1 cellular context compared by ENCODE assay signal in the genomic region with DNA sequence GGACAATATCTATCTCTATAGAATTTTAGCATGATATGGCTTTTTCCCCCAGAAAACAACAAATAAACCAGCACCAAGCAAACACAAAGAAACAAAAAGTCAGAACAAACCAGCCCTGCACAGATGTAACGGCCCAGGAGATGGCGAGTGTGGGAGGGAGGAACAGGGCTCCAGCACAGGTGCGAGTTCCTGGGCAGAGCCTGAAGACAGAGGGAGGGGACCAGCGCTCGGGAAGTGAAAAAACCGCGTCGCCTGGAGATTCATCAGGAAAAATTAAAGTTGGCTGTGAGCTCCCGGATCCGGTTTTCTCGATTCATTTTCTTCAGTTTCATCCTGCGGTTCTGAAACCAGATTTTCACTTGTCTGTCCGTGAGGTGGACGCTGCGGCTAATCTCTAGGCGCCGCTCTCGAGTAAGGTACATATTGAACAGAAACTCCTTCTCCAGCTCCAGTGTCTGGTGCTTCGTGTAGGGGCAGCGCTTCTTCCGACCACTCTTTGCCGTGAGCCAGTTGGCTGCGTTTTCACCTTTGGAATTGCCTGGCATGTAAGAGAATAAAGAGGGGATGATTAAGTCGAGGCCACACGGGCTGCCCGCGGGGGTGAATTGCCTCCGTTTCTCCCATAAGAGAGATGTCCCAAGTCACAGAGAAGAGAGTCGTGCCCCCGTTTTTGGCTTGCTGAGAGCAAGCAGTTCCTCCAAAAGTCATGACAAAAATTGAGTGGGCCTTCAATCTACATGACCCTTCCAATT.
TF ChIP-seq lines count a peak whose summit lies in the region.

No MANE protein-coding gene starts in this region.

TF ChIP-seq in HEK293, 187 proteins besides CTCF, POLR2A, EP300 and RAD21:
- TF ChIP-seq, protein P1, sequence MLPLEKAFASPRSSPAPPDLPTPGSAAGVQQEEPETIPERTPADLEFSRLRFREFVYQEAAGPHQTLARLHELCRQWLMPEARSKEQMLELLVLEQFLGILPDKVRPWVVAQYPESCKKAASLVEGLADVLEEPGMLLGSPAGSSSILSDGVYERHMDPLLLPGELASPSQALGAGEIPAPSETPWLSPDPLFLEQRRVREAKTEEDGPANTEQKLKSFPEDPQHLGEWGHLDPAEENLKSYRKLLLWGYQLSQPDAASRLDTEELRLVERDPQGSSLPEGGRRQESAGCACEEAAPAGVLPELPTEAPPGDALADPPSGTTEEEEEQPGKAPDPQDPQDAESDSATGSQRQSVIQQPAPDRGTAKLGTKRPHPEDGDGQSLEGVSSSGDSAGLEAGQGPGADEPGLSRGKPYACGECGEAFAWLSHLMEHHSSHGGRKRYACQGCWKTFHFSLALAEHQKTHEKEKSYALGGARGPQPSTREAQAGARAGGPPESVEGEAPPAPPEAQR (tag by site-specific recombination; IDR thresholded peaks at IDR 0.05): no peak
- peak; percentile 4; the same call in 1 of the 2 replicates for TF ChIP-seq ZXDB (tag by site-specific recombination; IDR thresholded peaks at IDR 0.05)
- TF ChIP-seq ZNF341 (tag by site-specific recombination; IDR thresholded peaks at IDR 0.05; ENCODE audit: low read depth): no peak
- peak; percentile 39; the same call in 1 of the 2 replicates for TF ChIP-seq ZNF366 (tag by site-specific recombination; conservative IDR thresholded peaks at IDR 0.05)
- peak; percentile 50; the same call in 1 of the 2 replicates for TF ChIP-seq SP3 (tag by site-specific recombination; IDR thresholded peaks at IDR 0.05)
- TF ChIP-seq ZFP69B (tag by site-specific recombination; IDR thresholded peaks at IDR 0.05): no peak
- TF ChIP-seq KLF9 (tag by site-specific recombination; IDR thresholded peaks at IDR 0.05; ENCODE audit: low read depth): no peak
- no peak for TF ChIP-seq ZNF426 (tag by site-specific recombination; IDR thresholded peaks at IDR 0.05)
- TF ChIP-seq, protein P2, sequence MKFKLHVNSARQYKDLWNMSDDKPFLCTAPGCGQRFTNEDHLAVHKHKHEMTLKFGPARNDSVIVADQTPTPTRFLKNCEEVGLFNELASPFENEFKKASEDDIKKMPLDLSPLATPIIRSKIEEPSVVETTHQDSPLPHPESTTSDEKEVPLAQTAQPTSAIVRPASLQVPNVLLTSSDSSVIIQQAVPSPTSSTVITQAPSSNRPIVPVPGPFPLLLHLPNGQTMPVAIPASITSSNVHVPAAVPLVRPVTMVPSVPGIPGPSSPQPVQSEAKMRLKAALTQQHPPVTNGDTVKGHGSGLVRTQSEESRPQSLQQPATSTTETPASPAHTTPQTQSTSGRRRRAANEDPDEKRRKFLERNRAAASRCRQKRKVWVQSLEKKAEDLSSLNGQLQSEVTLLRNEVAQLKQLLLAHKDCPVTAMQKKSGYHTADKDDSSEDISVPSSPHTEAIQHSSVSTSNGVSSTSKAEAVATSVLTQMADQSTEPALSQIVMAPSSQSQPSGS (tag by site-specific recombination; IDR thresholded peaks at IDR 0.05; ENCODE audit: low read depth): no peak
- TF ChIP-seq, protein P3, sequence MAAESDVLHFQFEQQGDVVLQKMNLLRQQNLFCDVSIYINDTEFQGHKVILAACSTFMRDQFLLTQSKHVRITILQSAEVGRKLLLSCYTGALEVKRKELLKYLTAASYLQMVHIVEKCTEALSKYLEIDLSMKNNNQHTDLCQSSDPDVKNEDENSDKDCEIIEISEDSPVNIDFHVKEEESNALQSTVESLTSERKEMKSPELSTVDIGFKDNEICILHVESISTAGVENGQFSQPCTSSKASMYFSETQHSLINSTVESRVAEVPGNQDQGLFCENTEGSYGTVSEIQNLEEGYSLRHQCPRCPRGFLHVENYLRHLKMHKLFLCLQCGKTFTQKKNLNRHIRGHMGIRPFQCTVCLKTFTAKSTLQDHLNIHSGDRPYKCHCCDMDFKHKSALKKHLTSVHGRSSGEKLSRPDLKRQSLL (tag by site-specific recombination; IDR thresholded peaks at IDR 0.05): 0 out of 2 replicates have a peak, but pooled peaks have one; percentile 6
- TF ChIP-seq ZBTB17 (tag by site-specific recombination; IDR thresholded peaks at IDR 0.05): peak; percentile 72
- no peak for TF ChIP-seq ZNF239 (tag by site-specific recombination; IDR thresholded peaks at IDR 0.05)
- no peak for TF ChIP-seq ZNF274 (IDR thresholded peaks at IDR 0.05; ENCODE audit: low read length)
- TF ChIP-seq ZNF274 (tag by site-specific recombination; IDR thresholded peaks at IDR 0.05; ENCODE audit: borderline replicate concordance): no peak
- TF ChIP-seq ZBTB20 (tag by site-specific recombination; IDR thresholded peaks at IDR 0.05): peak; percentile 31; the same call in 1 of the 2 replicates
- TF ChIP-seq ZNF501 (tag by site-specific recombination; IDR thresholded peaks at IDR 0.05): 0 out of 2 replicates have a peak, but pooled peaks have one; percentile 43
- TF ChIP-seq, protein P4, sequence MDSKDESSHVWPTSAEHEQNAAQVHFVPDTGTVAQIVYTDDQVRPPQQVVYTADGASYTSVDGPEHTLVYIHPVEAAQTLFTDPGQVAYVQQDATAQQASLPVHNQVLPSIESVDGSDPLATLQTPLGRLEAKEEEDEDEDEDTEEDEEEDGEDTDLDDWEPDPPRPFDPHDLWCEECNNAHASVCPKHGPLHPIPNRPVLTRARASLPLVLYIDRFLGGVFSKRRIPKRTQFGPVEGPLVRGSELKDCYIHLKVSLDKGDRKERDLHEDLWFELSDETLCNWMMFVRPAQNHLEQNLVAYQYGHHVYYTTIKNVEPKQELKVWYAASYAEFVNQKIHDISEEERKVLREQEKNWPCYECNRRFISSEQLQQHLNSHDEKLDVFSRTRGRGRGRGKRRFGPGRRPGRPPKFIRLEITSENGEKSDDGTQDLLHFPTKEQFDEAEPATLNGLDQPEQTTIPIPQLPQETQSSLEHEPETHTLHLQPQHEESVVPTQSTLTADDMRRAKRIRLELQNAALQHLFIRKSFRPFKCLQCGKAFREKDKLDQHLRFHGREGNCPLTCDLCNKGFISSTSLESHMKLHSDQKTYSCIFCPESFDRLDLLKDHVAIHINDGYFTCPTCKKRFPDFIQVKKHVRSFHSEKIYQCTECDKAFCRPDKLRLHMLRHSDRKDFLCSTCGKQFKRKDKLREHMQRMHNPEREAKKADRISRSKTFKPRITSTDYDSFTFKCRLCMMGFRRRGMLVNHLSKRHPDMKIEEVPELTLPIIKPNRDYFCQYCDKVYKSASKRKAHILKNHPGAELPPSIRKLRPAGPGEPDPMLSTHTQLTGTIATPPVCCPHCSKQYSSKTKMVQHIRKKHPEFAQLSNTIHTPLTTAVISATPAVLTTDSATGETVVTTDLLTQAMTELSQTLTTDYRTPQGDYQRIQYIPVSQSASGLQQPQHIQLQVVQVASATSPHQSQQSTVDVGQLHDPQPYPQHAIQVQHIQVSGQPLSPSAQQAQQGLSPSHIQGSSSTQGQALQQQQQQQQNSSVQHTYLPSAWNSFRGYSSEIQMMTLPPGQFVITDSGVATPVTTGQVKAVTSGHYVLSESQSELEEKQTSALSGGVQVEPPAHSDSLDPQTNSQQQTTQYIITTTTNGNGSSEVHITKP (tag by site-specific recombination; IDR thresholded peaks at IDR 0.05): peak; percentile 93
- TF ChIP-seq TRIM28 (IDR thresholded peaks at IDR 0.05; ENCODE audit: borderline replicate concordance, low read length): no peak
- TF ChIP-seq PRDM1 (tag by site-specific recombination; IDR thresholded peaks at IDR 0.05): peak; percentile 45; the same call in 1 of the 2 replicates
- peak; percentile 96 for TF ChIP-seq ZNF600 (tag by site-specific recombination; IDR thresholded peaks at IDR 0.05)
- TF ChIP-seq SP2 (tag by site-specific recombination; IDR thresholded peaks at IDR 0.05): peak; percentile 59
